In the genomic region with DNA sequence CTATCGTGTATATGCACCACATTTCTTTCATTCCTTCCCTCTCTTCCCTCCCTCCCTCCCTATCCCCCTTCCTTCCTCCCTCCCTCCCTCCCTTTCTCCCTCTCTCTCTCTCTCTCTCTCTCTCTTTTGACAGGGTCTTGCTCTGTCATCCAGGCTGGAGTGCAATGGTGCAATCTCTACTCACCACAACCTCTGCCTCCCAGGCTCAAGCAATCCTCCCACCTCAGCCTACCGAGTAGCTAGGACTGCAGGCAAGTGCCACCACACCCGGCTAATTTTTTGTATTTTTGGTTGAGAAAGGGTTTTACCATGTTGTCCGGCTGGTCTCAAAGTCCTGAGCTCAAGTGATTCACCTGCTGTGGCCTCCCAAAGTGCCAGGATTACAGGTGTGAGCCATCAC, we compare ENCODE assay signal across 19 cellular contexts. TPM values are rescaled to one million over a fixed set of nuclear protein-coding genes. Genes with fewer than 3 reads are reported as not detected.
DNase-seq lines count a peak whose midpoint lies in the region; ATAC-seq, FAIRE-seq and TF ChIP-seq lines count a peak whose summit lies in the region.
"Had no signal": no experiment of that assay in that cellular context is flagged by ENCODE, and none has a peak within 500 bp of the region (broad histone marks: within the 10 kb centered on the region; RNA-seq: fewer than 3 reads in every experiment).

No MANE protein-coding gene starts in this region.

- intact Hi-C loops in adrenal gland (cut with DNase I): no loop called here

- no peak for TF ChIP-seq CTCF in WTC11 (IDR thresholded peaks at IDR 0.05)
- no peak for TF ChIP-seq CTCF in mesothelial cell of epicardium (IDR thresholded peaks at IDR 0.05; ENCODE audit: unreplicated experiment)
- TF ChIP-seq CTCF in adrenal gland (IDR thresholded peaks at IDR 0.05): no peak

- no peaks in the 10 kb centered on the region for H3K27me3 ChIP-seq in adrenal gland
- H3K27me3 ChIP-seq: gastroesophageal sphincter, testis had no signal

- WGBS in adrenal gland, 4 donors: 85 to 92% (median 90%) methylated on average over 2 to 4 of the region's 4 CpGs

- H3K27me3 Mint-ChIP-seq in stimulated activated naive CD8-positive, alpha-beta T cell treated with anti-CD3 and anti-CD28 coated beads, Interleukin-15, Interleukin-2, amounts not matched to agents 100 ng/mL and 50 ng/mL, for 24 hours: peaks cover 2% of the 10 kb centered on the region
- no peaks in the 10 kb centered on the region for H3K27me3 Mint-ChIP-seq in stimulated activated naive CD8-positive, alpha-beta T cell treated with anti-CD3 and anti-CD28 coated beads, Interleukin-15, amount 100 ng/mL, for 72 hours
- H3K27me3 Mint-ChIP-seq in WTC11 (ENCODE audit: low read depth) (peaks cover 20% of the 10 kb centered on the region), mesothelial cell of epicardium (ENCODE audit: low read depth) (no peaks in the 10 kb centered on the region)

- CTCF ChIA-PET in WTC11 (lab: Charles Lee): interaction anchor here (1.0 to 1.6 kb wide), 2 partner anchors 12 to 24 kb away, joined by 3 read pairs; no protein-coding TSS in a partner anchor

- peaks cover 7% of the 10 kb centered on the region for H3K36me3 Mint-ChIP-seq in stimulated activated naive CD8-positive, alpha-beta T cell treated with anti-CD3 and anti-CD28 coated beads, Interleukin-15, Interleukin-2, amounts not matched to agents 100 ng/mL and 50 ng/mL, for 24 hours (ENCODE audit: low read depth)
- H3K36me3 Mint-ChIP-seq in WTC11: peaks cover 10% of the 10 kb centered on the region
- H3K36me3 Mint-ChIP-seq in mesothelial cell of epicardium: peaks cover 6% of the 10 kb centered on the region

- no peak for FAIRE-seq in GM12891 (lab: Jason Lieb, UNC)

- peak overlapping the region; percentile 72 for H3K27ac Mint-ChIP-seq in stimulated activated naive CD8-positive, alpha-beta T cell treated with anti-CD3 and anti-CD28 coated beads, Interleukin-15, Interleukin-2, amounts not matched to agents 100 ng/mL and 50 ng/mL, for 24 hours
- H3K27ac Mint-ChIP-seq in stimulated activated naive CD8-positive, alpha-beta T cell treated with anti-CD3 and anti-CD28 coated beads, Interleukin-15, amount 100 ng/mL, for 72 hours: peak overlapping the region in 1 of 2 donors; percentile 76
- no peak overlapping the region for H3K27ac Mint-ChIP-seq in WTC11
- no peak overlapping the region for H3K27ac Mint-ChIP-seq in mesothelial cell of epicardium
- H3K27ac Mint-ChIP-seq: GM23338 had no signal

- POLR2A ChIA-PET in WTC11 (lab: Charles Lee): no interaction called here

- peaks cover 7% of the 10 kb centered on the region for H3K9me3 Mint-ChIP-seq in stimulated activated naive CD8-positive, alpha-beta T cell treated with anti-CD3 and anti-CD28 coated beads, Interleukin-15, Interleukin-2, amounts not matched to agents 100 ng/mL and 50 ng/mL, for 24 hours
- H3K9me3 Mint-ChIP-seq in stimulated activated naive CD8-positive, alpha-beta T cell treated with anti-CD3 and anti-CD28 coated beads, Interleukin-15, amount 100 ng/mL, for 72 hours: peaks cover 10 to 14% of the 10 kb centered on the region in 2 donors
- H3K9me3 Mint-ChIP-seq in WTC11: peaks cover 11% of the 10 kb centered on the region
- peaks cover 13% of the 10 kb centered on the region for H3K9me3 Mint-ChIP-seq in mesothelial cell of epicardium

- peaks cover 0 to 12% of the 10 kb centered on the region in 2 donors for H3K4me1 ChIP-seq in adrenal gland (replicated peaks in 1 of 2)
- H3K4me1 ChIP-seq: BE2C had no signal

- no peak for DNase-seq in stimulated activated naive CD8-positive, alpha-beta T cell treated with anti-CD3 and anti-CD28 coated beads, Interleukin-15, amount 100 ng/mL, for 72 hours
- DNase-seq in WTC11 (ENCODE audit: low spot score) (no peak), mesothelial cell of epicardium (ENCODE audit: low spot score in 2 of 2, unreplicated experiment in 2 of 2) (no peak), adrenal gland (no peak), GM12891 (ENCODE audit: insufficient read length, low spot score) (no peak)
- DNase-seq: activated CD4-positive, alpha-beta T cell treated with anti-CD3 and anti-CD28 coated beads for 48 hours; activated gamma-delta T cell treated with Interleukin-2 at 50 U/mL for 16 hours; BE2C; erythroblast; NCI-H2029 treated with DMSO at 0.1 percent for 48 hours; NCI-H524; SHP77 treated with DMSO at 0.1 percent for 48 hours; stimulated activated CD4-positive, alpha-beta T cell treated with anti-CD3 and anti-CD28 coated beads, Interleukin-4, amount 100 ng/mL, for 1 hour; testis had no signal

- no peaks in the 10 kb centered on the region for H3K9me3 ChIP-seq in adrenal gland (replicated peaks in 1 of 3)
- H3K9me3 ChIP-seq: mucosa of descending colon, testis had no signal

- TF ChIP-seq POLR2A in adrenal gland (IDR thresholded peaks at IDR 0.05): no peak
- no peak for TF ChIP-seq POLR2A in GM12891 (IDR thresholded peaks at IDR 0.05; ENCODE audit: low read depth, low read length)

- no peak for ATAC-seq in stimulated activated naive CD8-positive, alpha-beta T cell treated with anti-CD3 and anti-CD28 coated beads, Interleukin-15, amount 100 ng/mL, for 72 hours
- ATAC-seq in WTC11: no peak
- no peak for ATAC-seq in GM19395 (IDR thresholded peaks at IDR 0.05; ENCODE audit: unreplicated experiment)

- H3K4me1 Mint-ChIP-seq in stimulated activated naive CD8-positive, alpha-beta T cell treated with anti-CD3 and anti-CD28 coated beads, Interleukin-15, Interleukin-2, amounts not matched to agents 100 ng/mL and 50 ng/mL, for 24 hours (ENCODE audit: low read depth): peaks cover 19% of the 10 kb centered on the region
- H3K4me1 Mint-ChIP-seq in stimulated activated naive CD8-positive, alpha-beta T cell treated with anti-CD3 and anti-CD28 coated beads, Interleukin-15, amount 100 ng/mL, for 72 hours: peaks cover 22% of the 10 kb centered on the region
- H3K4me1 Mint-ChIP-seq in WTC11: peaks cover 45% of the 10 kb centered on the region
- peaks cover 18% of the 10 kb centered on the region for H3K4me1 Mint-ChIP-seq in mesothelial cell of epicardium

- peak overlapping the region; percentile 81 for H3K4me3 Mint-ChIP-seq in stimulated activated naive CD8-positive, alpha-beta T cell treated with anti-CD3 and anti-CD28 coated beads, Interleukin-15, Interleukin-2, amounts not matched to agents 100 ng/mL and 50 ng/mL, for 24 hours
- H3K4me3 Mint-ChIP-seq in stimulated activated naive CD8-positive, alpha-beta T cell treated with anti-CD3 and anti-CD28 coated beads, Interleukin-15, amount 100 ng/mL, for 72 hours: peak overlapping the region in 1 of 2 donors; percentile 53
- H3K4me3 Mint-ChIP-seq in WTC11: peak overlapping the region; percentile 29
- peak overlapping the region; percentile 34 for H3K4me3 Mint-ChIP-seq in mesothelial cell of epicardium

- H3K4me3 ChIP-seq in adrenal gland: no peak overlapping the region

- no peak overlapping the region for H3K27ac ChIP-seq in adrenal gland

- no peaks in the 10 kb centered on the region for H3K36me3 ChIP-seq in adrenal gland (replicated peaks in 1 of 2)
- H3K36me3 ChIP-seq: BE2C, gastroesophageal sphincter had no signal

TF ChIP-seq in WTC11, 78 proteins besides CTCF, POLR2A, EP300 and RAD21 (continues in another document):
- TF ChIP-seq ZNF416 (CRISPR knock-in tag; IDR thresholded peaks at IDR 0.05) (no peak), JAZF1 (CRISPR knock-in tag; IDR thresholded peaks at IDR 0.05) (no peak), NFATC4 (CRISPR knock-in tag; IDR thresholded peaks at IDR 0.05) (no peak), ZNF121 (CRISPR knock-in tag; IDR thresholded peaks at IDR 0.05) (no peak)

TF ChIP-seq in GM12891, 5 proteins besides CTCF, POLR2A, EP300 and RAD21:
- TF ChIP-seq POU2F2 (IDR thresholded peaks at IDR 0.05; ENCODE audit: low read depth, low read length) (no peak), PAX5 (IDR thresholded peaks at IDR 0.05; ENCODE audit: insufficient read depth, low read length, severe bottlenecking) (no peak), TAF1 (IDR thresholded peaks at IDR 0.05; ENCODE audit: low read depth, low read length) (no peak), SPI1 (IDR thresholded peaks at IDR 0.05; ENCODE audit: low read depth, low read length) (no peak), POLR2AphosphoS5 (IDR thresholded peaks at IDR 0.05; ENCODE audit: low read depth, low read length) (no peak)

RNA-seq across cellular contexts. Expression of a gene that starts 1.1 kb away (rescaled TPM):
- total RNA-seq in WTC11 (2021): 65.1 to 76.7 TPM (median 66.5 TPM) in 3 replicates
- 40.5 to 48.6 TPM (median 42.0 TPM) in 3 replicates for total RNA-seq in mesothelial cell of epicardium
- total RNA-seq in adrenal gland: 10 to 100 TPM in 7 of 8 donors, 1 to 10 TPM in 1; 8.1 to 28.4 (median 14.9) TPM
- polyA plus RNA-seq in adrenal gland: 10 to 100 TPM in 2 of 3 donors, 1 to 10 TPM in 1; 4.3 to 18.3 (median 16.9) TPM
- polyA plus RNA-seq in GM12891 (2012; ENCODE audit: low read depth, missing spikeins): 5.3 TPM

RNA-seq across cellular contexts. Expression of a gene that starts 10.0 kb away (rescaled TPM):
- total RNA-seq in WTC11 (2021): 19.3 to 24.7 TPM (median 23.7 TPM) in 3 replicates
- 10.1 to 10.6 TPM (median 10.3 TPM) in 3 replicates for total RNA-seq in mesothelial cell of epicardium
- 1 to 10 TPM; 1.1 to 7.5 (median 4.2) TPM for total RNA-seq in adrenal gland
- polyA plus RNA-seq in adrenal gland: 1 to 10 TPM; 1.7 to 7.2 (median 2.8) TPM
- 2.0 TPM for polyA plus RNA-seq in GM12891 (2012; ENCODE audit: low read depth, missing spikeins)
